Comparison of ENCODE assay signal across 9 cellular contexts in the genomic region with DNA sequence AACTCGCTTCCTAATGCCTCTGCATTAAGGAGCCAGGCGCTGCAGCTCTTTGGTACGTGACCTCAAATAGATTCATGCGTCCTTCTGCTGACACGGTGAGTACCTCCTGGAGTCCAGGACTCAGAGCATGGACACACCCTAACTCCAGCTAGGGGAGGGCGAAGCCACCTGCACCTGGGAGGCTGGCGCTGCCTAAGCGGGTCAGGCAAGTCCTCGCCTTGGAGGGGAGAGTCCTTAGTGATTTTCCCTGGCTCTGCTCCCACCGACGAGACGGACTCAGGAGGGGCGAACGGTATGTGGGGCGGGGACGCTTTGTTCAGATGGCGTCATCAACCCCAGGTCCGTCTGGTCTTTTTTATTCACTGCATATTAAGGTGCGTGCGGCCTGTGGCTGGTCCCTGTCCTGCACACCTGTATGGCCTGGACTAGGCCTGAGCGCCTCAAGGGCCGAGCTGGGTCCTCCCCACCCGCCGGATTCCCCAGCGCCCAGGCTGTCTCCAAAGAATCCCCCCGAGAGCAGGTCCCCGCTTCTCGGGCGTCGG. TPM values are rescaled to one million over a fixed set of nuclear protein-coding genes. Genes with fewer than 3 reads are reported as not detected.
A peak's percentile ranks its signal among the peaks of the same experiment; 100 is the strongest.
DNase-seq lines count a peak whose midpoint lies in the region; ATAC-seq and TF ChIP-seq lines count a peak whose summit lies in the region.
"Had no signal": no experiment of that assay in that cellular context is flagged by ENCODE, and none has a peak within 500 bp of the region (broad histone marks: within the 10 kb centered on the region; RNA-seq: fewer than 3 reads in every experiment).

No MANE protein-coding gene starts in this region.

- no peak overlapping the region for H3K4ac ChIP-seq in mesenchymal stem cell (ENCODE audit: low read depth in 1 of 2, low read length in 2 of 2)

- H3K79me1 ChIP-seq in mesenchymal stem cell (replicated peaks; ENCODE audit: low read length, poor library complexity, severe bottlenecking): no peaks in the 10 kb centered on the region

- no peak overlapping the region for H3K18ac ChIP-seq in mesenchymal stem cell (ENCODE audit: low read depth in 1 of 2, low read length in 2 of 2)

- H4K20me1 ChIP-seq in mammary epithelial cell (ENCODE audit: insufficient read depth, low read length): no peaks in the 10 kb centered on the region

- H3K9ac ChIP-seq in mammary epithelial cell (ENCODE audit: insufficient read depth, low read length): no peak overlapping the region
- peak overlapping the region; percentile 29 for H3K9ac ChIP-seq in mesenchymal stem cell (ENCODE audit: low read length)

- in situ Hi-C loops in mammary epithelial cell (cut with MboI; ENCODE audit: low sequenced_read_pairs in 2 of 2): loop anchor here in 1 of 2 donors (25.0 kb wide), 1 partner anchor 1095 kb away; no protein-coding TSS in a partner anchor

- no peaks in the 10 kb centered on the region for H3K36me3 ChIP-seq in mammary epithelial cell (ENCODE audit: insufficient read depth, low read length)
- no peaks in the 10 kb centered on the region for H3K36me3 ChIP-seq in mesenchymal stem cell (ENCODE audit: control insufficient read depth in 1 of 2, insufficient read depth in 2 of 2, low read depth in 1 of 2, low read length in 2 of 2)
- no peaks in the 10 kb centered on the region for H3K36me3 ChIP-seq in tibial artery

- intact Hi-C loops in mammary epithelial cell (cut with micrococcal nuclease) (no loop called here), tibial artery (cut with DNase I; ENCODE audit: low total_unique reads) (loop anchor here (5.0 kb wide), 1 partner anchor 1090 kb away; no protein-coding TSS in a partner anchor)

- no peak for ATAC-seq in HG02970 (IDR thresholded peaks at IDR 0.05; ENCODE audit: low FRiP score, unreplicated experiment)

- no peak overlapping the region for H2BK5ac ChIP-seq in mesenchymal stem cell (ENCODE audit: low read depth, low read length, poor library complexity, severe bottlenecking)

- H3K23ac ChIP-seq in mesenchymal stem cell (ENCODE audit: low read length in 2 of 2): no peak overlapping the region

- dilution Hi-C loops in mammary epithelial cell (cut with HindIII; ENCODE audit: low sequenced_read_pairs): no loop called here

- no peak overlapping the region for H4K91ac ChIP-seq in mesenchymal stem cell (ENCODE audit: low read length)

- 84% methylated on average over 14 of the region's 30 CpGs for WGBS in mammary epithelial cell (ENCODE audit: low coverage, missing lambda C conversion rate)
- 56% methylated on average over 30 of the region's 30 CpGs for WGBS in mesenchymal stem cell

- H2BK12ac ChIP-seq in mesenchymal stem cell (ENCODE audit: low read length in 2 of 2): no peak overlapping the region

- H2BK15ac ChIP-seq in mesenchymal stem cell (ENCODE audit: low read depth, poor library complexity, severe bottlenecking): no peak overlapping the region

- no peak overlapping the region for H2AFZ ChIP-seq in mammary epithelial cell (ENCODE audit: low read depth, low read length)
- no peak overlapping the region for H2AFZ ChIP-seq in mesenchymal stem cell (ENCODE audit: low read depth, low read length)

- TF ChIP-seq CTCF in mammary epithelial cell (conservative IDR thresholded peaks at IDR 0.05 in 1 of 2, IDR thresholded peaks at IDR 0.05 in 1 of 2; ENCODE audit: extremely low read depth in 1 of 2, insufficient read depth in 1 of 2, low read depth in 1 of 2, low read length in 2 of 2): no peak
- no peak for TF ChIP-seq CTCF in tibial artery (IDR thresholded peaks at IDR 0.05)

- H3K27ac ChIP-seq in mammary epithelial cell (ENCODE audit: insufficient read depth, low read depth, low read length) (no peak overlapping the region), mesenchymal stem cell (ENCODE audit: low read length, poor library complexity, severe bottlenecking) (no peak overlapping the region), tibial artery (no peak overlapping the region)

- H3K9me3 ChIP-seq in mammary epithelial cell (replicated peaks; ENCODE audit: insufficient read depth, low read length) (no peaks in the 10 kb centered on the region), mesenchymal stem cell (ENCODE audit: control insufficient read depth, low read length) (no peaks in the 10 kb centered on the region), tibial artery (no peaks in the 10 kb centered on the region)

- H3K4me2 ChIP-seq in mammary epithelial cell (ENCODE audit: insufficient read depth, low read depth, low read length) (peak overlapping the region; percentile 41), mesenchymal stem cell (ENCODE audit: low read length, poor library complexity, severe bottlenecking) (peak overlapping the region; percentile 55)

- H3K27me3 ChIP-seq in mammary epithelial cell (ENCODE audit: insufficient read depth, low read length) (peaks cover 12% of the 10 kb centered on the region), mesenchymal stem cell (ENCODE audit: control insufficient read depth in 1 of 2, insufficient read depth in 1 of 2, low read length in 2 of 2) (peaks cover 78 to 85% of the 10 kb centered on the region in 2 experiments), tibial artery (peaks cover 0 to 5% of the 10 kb centered on the region in 2 donors)

- no peak overlapping the region for H2AK5ac ChIP-seq in mesenchymal stem cell (ENCODE audit: low read length, severe bottlenecking)

- no peak overlapping the region for H3K14ac ChIP-seq in mesenchymal stem cell (ENCODE audit: low read length in 2 of 2)

- BruUV-seq in mammary epithelial cell (replicated peaks; lab: Mats Ljungman, UMichigan): no TSS peak

- CTCF ChIA-PET in mammary epithelial cell (lab: Charles Lee; ENCODE audit: low non-redundant PET): no interaction called here

- H3K4me3 ChIP-seq in mammary epithelial cell (replicated peaks in 1 of 3; ENCODE audit: insufficient read depth in 1 of 3, low read depth in 2 of 3, low read length in 3 of 3) (no peak overlapping the region), mesenchymal stem cell (ENCODE audit: insufficient read depth in 1 of 2, low read depth in 1 of 2, low read length in 2 of 2) (peak overlapping the region; percentile 22 to 41), tibial artery (peak overlapping the region; percentile 38 to 58)

- H3K79me2 ChIP-seq in mammary epithelial cell (ENCODE audit: insufficient read depth, low read length): no peaks in the 10 kb centered on the region

- H2BK120ac ChIP-seq in mesenchymal stem cell (ENCODE audit: low read depth, low read length): no peak overlapping the region

- no peaks in the 10 kb centered on the region for H3K4me1 ChIP-seq in mammary epithelial cell (ENCODE audit: insufficient read depth, low read length)
- H3K4me1 ChIP-seq in mesenchymal stem cell (ENCODE audit: control insufficient read depth, insufficient read depth, low read depth, low read length): peaks cover 8% of the 10 kb centered on the region
- peaks cover 0 to 20% (median 9%) of the 10 kb centered on the region in 4 donors for H3K4me1 ChIP-seq in tibial artery

- H4K8ac ChIP-seq in mesenchymal stem cell (ENCODE audit: low read length): peak overlapping the region; percentile 13

- DNase-seq in NCI-H748 (lab: John Stamatoyannopoulos, UW; ENCODE audit: unreplicated experiment) (peak; percentile 36), NCI-H748 treated with DMSO at 0.1 percent for 48 hours (lab: John Stamatoyannopoulos, UW) (no peak), mammary epithelial cell (no peak), mesenchymal stem cell (no peak), tibial artery (no peak), SW480 (ENCODE audit: low spot score) (no peak), SKM-1 (lab: John Stamatoyannopoulos, UW; ENCODE audit: unreplicated experiment) (no peak)
- DNase-seq: NCI-H526 treated with DMSO at 0.1 percent for 48 hours had no signal

RNA-seq across cellular contexts. Expression of a gene that starts 50.3 kb away (rescaled TPM):
- 10 to 100 TPM; 57.2 to 96.1 TPM for total RNA-seq in mammary epithelial cell
- 83.5 TPM for polyA plus RNA-seq in mammary epithelial cell
- 118 TPM for polyA minus RNA-seq in mammary epithelial cell
- polyA plus RNA-seq in mesenchymal stem cell (2013, experiment 1 of 2): 23.3 TPM
- polyA plus RNA-seq in mesenchymal stem cell (2013, experiment 2 of 2): 22.9 TPM

RNA-seq across cellular contexts. Expression of a gene that starts 50.7 kb away (rescaled TPM):
- 10 to 100 TPM; 21.8 to 31.8 TPM for total RNA-seq in mammary epithelial cell
- polyA plus RNA-seq in mammary epithelial cell: 23.2 TPM
- polyA minus RNA-seq in mammary epithelial cell: 9.3 TPM
- polyA plus RNA-seq in mesenchymal stem cell (2013, experiment 1 of 2): 16.0 TPM
- polyA plus RNA-seq in mesenchymal stem cell (2013, experiment 2 of 2): 17.1 TPM

Comparison
In these comparisons a context has a peak if more than half of its experiments do, and no peak if none do; other contexts are left out.
1. H3K4me3 ChIP-seq: peak in mesenchymal stem cell (2 of 2) and tibial artery (2 of 2); none in mammary epithelial cell (0 of 3).